22 cellular contexts compared by ENCODE assay signal in genomic region chr9:94767331-94768099, GRCh38. TPM values are rescaled to one million over a fixed set of nuclear protein-coding genes. Genes with fewer than 3 reads are reported as not detected.
A peak's percentile ranks its signal among the peaks of the same experiment; 100 is the strongest.
DNase-seq lines count a peak whose midpoint lies in the region; ATAC-seq, FAIRE-seq and TF ChIP-seq lines count a peak whose summit lies in the region.
"Had no signal": no experiment of that assay in that cellular context is flagged by ENCODE, and none has a peak within 500 bp of the region (broad histone marks: within the 10 kb centered on the region; RNA-seq: fewer than 3 reads in every experiment).

No MANE protein-coding gene starts in this region.

- no peaks in the 10 kb centered on the region for H3K27me3 ChIP-seq in astrocyte (ENCODE audit: insufficient read depth, low read length)
- H3K27me3 ChIP-seq: BLaER1 treated with 17β-estradiol and CSF1 and Interleukin-3, amounts not matched to agents 10 nM and 100 nM; MG63 had no signal

- H3K36me3 ChIP-seq in astrocyte (ENCODE audit: insufficient read depth, low read length), result no peaks in the 10 kb centered on the region
- H3K36me3 ChIP-seq: thoracic aorta had no signal

- H3K9ac ChIP-seq in astrocyte (ENCODE audit: low read length), result peak overlapping the region; percentile 26
- H3K9ac ChIP-seq: BLaER1 treated with 17β-estradiol and CSF1 and Interleukin-3, amounts not matched to agents 10 nM and 100 nM had no signal

- ATAC-seq in HG03025 (IDR thresholded peaks at IDR 0.05; ENCODE audit: low FRiP score, unreplicated experiment), result no peak
- ATAC-seq: HepG2, left colon had no signal

- peak overlapping the region; percentile 44 for H3K27ac ChIP-seq in astrocyte (ENCODE audit: low read depth, low read length)
- H3K27ac ChIP-seq: BLaER1 treated with 17β-estradiol and CSF1 and Interleukin-3, amounts not matched to agents 10 nM and 100 nM; thoracic aorta; VCaP had no signal

- H3K27ac Mint-ChIP-seq in astrocyte (ENCODE audit: unreplicated experiment), result no peak overlapping the region
- no peak overlapping the region for H3K27ac Mint-ChIP-seq in activated naive CD4-positive, alpha-beta T cell treated with anti-CD3 and anti-CD28 coated beads for 36 hours

- H3K4me3 ChIP-seq in astrocyte (ENCODE audit: insufficient read depth, low read depth, low read length), result no peak overlapping the region
- H3K4me3 ChIP-seq: BLaER1 treated with 17β-estradiol and CSF1 and Interleukin-3, amounts not matched to agents 10 nM and 100 nM; MG63; thoracic aorta had no signal

- peaks cover 9% of the 10 kb centered on the region for H3K4me1 ChIP-seq in astrocyte (ENCODE audit: insufficient read depth, low read length)
- H3K4me1 ChIP-seq: BLaER1 treated with 17β-estradiol and CSF1 and Interleukin-3, amounts not matched to agents 10 nM and 100 nM had no signal

- no peaks in the 10 kb centered on the region for H3K9me3 ChIP-seq in astrocyte (ENCODE audit: insufficient read depth, low read depth, low read length)
- H3K9me3 ChIP-seq: MG63, thoracic aorta had no signal

- H3K4me2 ChIP-seq in astrocyte (ENCODE audit: low read length), result peak overlapping the region; percentile 5
- H3K4me2 ChIP-seq: BLaER1 treated with 17β-estradiol and CSF1 and Interleukin-3, amounts not matched to agents 10 nM and 100 nM had no signal

- peaks cover 15% of the 10 kb centered on the region for H3K79me2 ChIP-seq in astrocyte (ENCODE audit: insufficient read depth, low read length)

- CTCF ChIA-PET in activated naive CD4-positive, alpha-beta T cell treated with anti-CD3 and anti-CD28 coated beads for 36 hours (lab: Charles Lee), result no interaction called here

- H3K4me1 Mint-ChIP-seq in astrocyte (ENCODE audit: low read depth, unreplicated experiment), result peaks cover 9% of the 10 kb centered on the region
- peaks cover 5% of the 10 kb centered on the region for H3K4me1 Mint-ChIP-seq in activated naive CD4-positive, alpha-beta T cell treated with anti-CD3 and anti-CD28 coated beads for 36 hours (ENCODE audit: low read depth)

- FAIRE-seq in astrocyte (lab: Jason Lieb, UNC), result peak; percentile 34
- FAIRE-seq: HepG2 had no signal

- H3K9me3 Mint-ChIP-seq in astrocyte (ENCODE audit: unreplicated experiment), result no peaks in the 10 kb centered on the region
- H3K9me3 Mint-ChIP-seq in activated naive CD4-positive, alpha-beta T cell treated with anti-CD3 and anti-CD28 coated beads for 36 hours, result no peaks in the 10 kb centered on the region

- intact Hi-C loops in activated naive CD4-positive, alpha-beta T cell treated with anti-CD3 and anti-CD28 coated beads for 36 hours (cut with micrococcal nuclease), result no loop called here

- no peak for TF ChIP-seq CTCF in astrocyte (IDR thresholded peaks at IDR 0.05; ENCODE audit: insufficient read depth, low read depth, low read length)

- DNase-seq in ELR (ENCODE audit: low read depth) (peak; percentile 52), HPDE6-E6E7 (ENCODE audit: extremely low spot score) (peak; percentile 33), astrocyte (ENCODE audit: low read depth) (peak; percentile 94), kidney tubule cell (ENCODE audit: low spot score) (peak; percentile 30)
- no peak for DNase-seq in activated naive CD4-positive, alpha-beta T cell treated with anti-CD3 and anti-CD28 coated beads for 36 hours
- no peak for DNase-seq in central memory CD4-positive, alpha-beta T cell
- DNase-seq: activated effector memory CD4-positive, alpha-beta T cell treated with anti-CD3 and anti-CD28 coated beads, Interleukin-2, amount 50 U/mL, for 16 hours; amniotic stem cell; DMS 273 treated with DMSO at 0.1 percent for 48 hours; effector memory CD4-positive, alpha-beta T cell; hypothalamus; left colon; MG63; NCI-H1694 treated with DMSO at 0.1 percent for 48 hours; NCI-H2227 treated with DMSO at 0.1 percent for 48 hours; NK-92 treated with Interleukin-12 subunit alpha and Interleukin-12 subunit beta, amount 100 ng/mL, for 24 hours; stimulated activated CD4-positive, alpha-beta T cell treated with anti-CD3 and anti-CD28 coated beads, Interleukin-12 subunit alpha, Interleukin-12 subunit beta, amount 100 ng/mL, for 4 hours had no signal

- H2AFZ ChIP-seq in astrocyte (ENCODE audit: low read depth, low read length), result no peak overlapping the region

- no peaks in the 10 kb centered on the region for H4K20me1 ChIP-seq in astrocyte (ENCODE audit: insufficient read depth, low read length)

- no peak overlapping the region for H3K4me3 Mint-ChIP-seq in astrocyte (ENCODE audit: unreplicated experiment)
- no peak overlapping the region for H3K4me3 Mint-ChIP-seq in activated naive CD4-positive, alpha-beta T cell treated with anti-CD3 and anti-CD28 coated beads for 36 hours

- no peaks in the 10 kb centered on the region for H3K27me3 Mint-ChIP-seq in astrocyte (ENCODE audit: low read depth, unreplicated experiment)
- H3K27me3 Mint-ChIP-seq in activated naive CD4-positive, alpha-beta T cell treated with anti-CD3 and anti-CD28 coated beads for 36 hours (ENCODE audit: low read depth), result no peaks in the 10 kb centered on the region

- H3K36me3 Mint-ChIP-seq in astrocyte (ENCODE audit: low read depth, unreplicated experiment), result no peaks in the 10 kb centered on the region
- no peaks in the 10 kb centered on the region for H3K36me3 Mint-ChIP-seq in activated naive CD4-positive, alpha-beta T cell treated with anti-CD3 and anti-CD28 coated beads for 36 hours (ENCODE audit: low read depth)

RNA-seq across cellular contexts. Expression of gene AOPEP, which starts 41.0 kb away (rescaled TPM):
- 73.2 and 75.3 TPM in 2 replicates for total RNA-seq in astrocyte
- total RNA-seq in activated naive CD4-positive, alpha-beta T cell treated with anti-CD3 and anti-CD28 coated beads for 36 hours, result 1 to 10 TPM; 5.8 to 6.4 TPM

Comparison
In these comparisons a context has a peak if more than half of its experiments do, and no peak if none do; other contexts are left out.
1. DNase-seq: peak in ELR (single experiment), HPDE6-E6E7 (single experiment), astrocyte (single experiment) and kidney tubule cell (single experiment); none in activated naive CD4-positive, alpha-beta T cell treated with anti-CD3 and anti-CD28 coated beads for 36 hours (single experiment) and central memory CD4-positive, alpha-beta T cell (single experiment).